ENCODE assay signal across 8 cellular contexts in genomic region chr7:75866497-75867389, GRCh38. TPM values are rescaled to one million over a fixed set of nuclear protein-coding genes. Genes with fewer than 3 reads are reported as not detected.
DNase-seq lines count a peak whose midpoint lies in the region; ATAC-seq and TF ChIP-seq lines count a peak whose summit lies in the region.

No MANE protein-coding gene starts in this region.

- H2BK5ac ChIP-seq in mesendoderm (ENCODE audit: low read length), result no peak overlapping the region

- no peak overlapping the region for H2AK5ac ChIP-seq in mesendoderm (ENCODE audit: low read length)

- POLR2A ChIA-PET in CD4-positive, alpha-beta T cell (lab: Charles Lee), result interaction anchor here (0.8 kb wide), 1 partner anchor 154 kb away, joined by 3 read pairs; no protein-coding TSS in a partner anchor

- H4K5ac ChIP-seq in mesendoderm (ENCODE audit: low read length), result no peak overlapping the region

- H2BK15ac ChIP-seq in mesendoderm (replicated peaks; ENCODE audit: low read depth), result no peak overlapping the region

- H3K56ac ChIP-seq in mesendoderm (ENCODE audit: low read length), result no peak overlapping the region

- no peaks in the 10 kb centered on the region for H3K36me3 Mint-ChIP-seq in CD4-positive, alpha-beta T cell (ENCODE audit: low read depth)
- H3K36me3 Mint-ChIP-seq in endothelial cell (ENCODE audit: low read depth, unreplicated experiment), result no peaks in the 10 kb centered on the region

- H3K79me1 ChIP-seq in mesendoderm (ENCODE audit: low read length), result no peaks in the 10 kb centered on the region

- H3K4me1 Mint-ChIP-seq in CD4-positive, alpha-beta T cell (ENCODE audit: low read depth), result no peaks in the 10 kb centered on the region
- no peaks in the 10 kb centered on the region for H3K4me1 Mint-ChIP-seq in endothelial cell (ENCODE audit: unreplicated experiment)

- no peak overlapping the region for H3K18ac ChIP-seq in mesendoderm (ENCODE audit: low read length)

- WGBS in mesendoderm (ENCODE audit: extremely low coverage, insufficient coverage, low lambda C conversion rate), result no CpG with 5 or more reads among the region's 19 CpGs
- 42% methylated on average over 18 of the region's 19 CpGs for WGBS in thyroid gland, 2 donors

- H3K4me1 ChIP-seq in mesendoderm (ENCODE audit: control insufficient read depth, low read depth, low read length), result no peaks in the 10 kb centered on the region
- H3K4me1 ChIP-seq in thyroid gland, result peaks cover 0 to 3% of the 10 kb centered on the region in 2 donors

- no peak for TF ChIP-seq POLR2A in thyroid gland (IDR thresholded peaks at IDR 0.05)

- H3K79me2 ChIP-seq in mesendoderm (ENCODE audit: control insufficient read depth, insufficient read depth, low read length), result no peaks in the 10 kb centered on the region

- H3K4me3 Mint-ChIP-seq in CD4-positive, alpha-beta T cell, result no peak overlapping the region
- H3K4me3 Mint-ChIP-seq in endothelial cell (ENCODE audit: unreplicated experiment), result no peak overlapping the region

- H3K36me3 ChIP-seq in mesendoderm (ENCODE audit: control insufficient read depth, insufficient read depth, low read length) (no peaks in the 10 kb centered on the region), thyroid gland (no peaks in the 10 kb centered on the region)

- no peak overlapping the region for H3K27ac Mint-ChIP-seq in CD4-positive, alpha-beta T cell
- H3K27ac Mint-ChIP-seq in endothelial cell (ENCODE audit: unreplicated experiment), result no peak overlapping the region

- H3K9me3 Mint-ChIP-seq in CD4-positive, alpha-beta T cell, result no peaks in the 10 kb centered on the region
- no peaks in the 10 kb centered on the region for H3K9me3 Mint-ChIP-seq in endothelial cell (ENCODE audit: unreplicated experiment)

- TF ChIP-seq CTCF in CD4-positive, alpha-beta T cell (IDR thresholded peaks at IDR 0.05), result peak; percentile 71
- TF ChIP-seq CTCF in endothelial cell (IDR thresholded peaks at IDR 0.05; ENCODE audit: unreplicated experiment) (peak; percentile 64), thyroid gland (IDR thresholded peaks at IDR 0.05) (peak; percentile 69 to 97 (median 94))

- H2BK120ac ChIP-seq in mesendoderm (ENCODE audit: low read depth, low read length), result no peak overlapping the region

- CTCF ChIA-PET in CD4-positive, alpha-beta T cell (lab: Charles Lee), result interaction anchor here (0.5 to 2.7 kb wide), 6 partner anchors 11 to 154 kb away, joined by 3 to 28 read pairs (median 4); no protein-coding TSS in a partner anchor

- H3K9ac ChIP-seq in mesendoderm (ENCODE audit: low read length), result peak overlapping the region; percentile 10

- no peaks in the 10 kb centered on the region for H3K27me3 ChIP-seq in CD4-positive, alpha-beta T cell (ENCODE audit: control insufficient read depth, insufficient read depth, low read length)
- no peaks in the 10 kb centered on the region for H3K27me3 ChIP-seq in mesendoderm (ENCODE audit: insufficient read depth, low read length, poor library complexity)
- no peaks in the 10 kb centered on the region for H3K27me3 ChIP-seq in thyroid gland

- H3K9me3 ChIP-seq in CD4-positive, alpha-beta T cell (ENCODE audit: control insufficient read depth, low read length), result no peaks in the 10 kb centered on the region
- H3K9me3 ChIP-seq in thyroid gland, result no peaks in the 10 kb centered on the region

- no peak overlapping the region for H3K4me2 ChIP-seq in mesendoderm (ENCODE audit: low read length)

- no peak overlapping the region for H3K23ac ChIP-seq in mesendoderm (ENCODE audit: low read length)

- peaks cover 7% of the 10 kb centered on the region for H3K27me3 Mint-ChIP-seq in CD4-positive, alpha-beta T cell
- H3K27me3 Mint-ChIP-seq in endothelial cell (ENCODE audit: unreplicated experiment), result peaks cover 4% of the 10 kb centered on the region

- no peak overlapping the region for H3K4ac ChIP-seq in mesendoderm (ENCODE audit: low read depth, low read length)

- H3K4me3 ChIP-seq in mesendoderm (ENCODE audit: low read length), result no peak overlapping the region
- no peak overlapping the region for H3K4me3 ChIP-seq in thyroid gland (replicated peaks in 1 of 3)

- no peak overlapping the region for H4K8ac ChIP-seq in mesendoderm (ENCODE audit: low read depth, low read length)

- peak; percentile 79 for ATAC-seq in CD4-positive, alpha-beta T cell (ENCODE audit: poor library complexity)
- no peak for ATAC-seq in GM19395 (IDR thresholded peaks at IDR 0.05; ENCODE audit: unreplicated experiment)

- intact Hi-C loops in CD4-positive, alpha-beta T cell (cut with DNase I, micrococcal nuclease), result loop anchor here (1.0 to 5.0 kb wide), 3 partner anchors 154 to 396 kb away; no protein-coding TSS in a partner anchor
- intact Hi-C loops in thyroid gland (cut with DNase I), result loop anchor here (2.0 to 10.0 kb wide), 2 partner anchors 154 to 258 kb away; no protein-coding TSS in a partner anchor

- no peak overlapping the region for H3K27ac ChIP-seq in CD4-positive, alpha-beta T cell (ENCODE audit: low read depth, low read length)
- no peak overlapping the region for H3K27ac ChIP-seq in mesendoderm (ENCODE audit: low read depth, low read length)
- no peak overlapping the region for H3K27ac ChIP-seq in thyroid gland

- peak in 9 of 10 experiments; percentile 23 to 46 (median 33) for DNase-seq in CD4-positive, alpha-beta T cell
- peak; percentile 79 for DNase-seq in HCEC 1CT
- peak; percentile 36 to 85 for DNase-seq in NCI-H526 (lab: John Stamatoyannopoulos, UW)
- DNase-seq in activated CD4-positive, alpha-beta T cell treated with anti-CD3 and anti-CD28 coated beads, Interleukin-2, amount 50 U/mL, for 48 hours, result peak; percentile 49 to 56
- DNase-seq in endothelial cell (ENCODE audit: low spot score), result peak; percentile 53
- peak; percentile 75 for DNase-seq in mesendoderm
- DNase-seq in thyroid gland, result peak; percentile 58 to 59

RNA-seq across cellular contexts. Expression of gene RHBDD2, which starts 12.1 kb away (rescaled TPM):
- total RNA-seq in CD4-positive, alpha-beta T cell, result 100 to 1,000 TPM; 199 to 208 TPM
- total RNA-seq in endothelial cell (ENCODE audit: unreplicated experiment), result 50.7 TPM
- polyA plus RNA-seq in mesendoderm (2013, experiment 1 of 2), result 25.5 TPM
- 23.7 TPM for polyA plus RNA-seq in mesendoderm (2013, experiment 2 of 2)
- total RNA-seq in thyroid gland, result 100 to 1,000 TPM in 3 of 4 donors, 10 to 100 TPM in 1; 68.9 to 170 (median 129) TPM

RNA-seq across cellular contexts. Expression of gene POR, which starts 48.2 kb away (rescaled TPM):
- total RNA-seq in CD4-positive, alpha-beta T cell, result 10 to 100 TPM; 44.2 to 54.8 TPM
- total RNA-seq in endothelial cell (ENCODE audit: unreplicated experiment), result 70.8 TPM
- polyA plus RNA-seq in mesendoderm (2013, experiment 1 of 2), result 61.3 TPM
- polyA plus RNA-seq in mesendoderm (2013, experiment 2 of 2), result 59.2 TPM
- 100 to 1,000 TPM; 141 to 341 (median 285) TPM for total RNA-seq in thyroid gland

RNA-seq across cellular contexts. Expression of gene CCL24, which starts 53.1 kb away (rescaled TPM):
- not detected for total RNA-seq in CD4-positive, alpha-beta T cell
- not detected for total RNA-seq in endothelial cell (ENCODE audit: unreplicated experiment)
- not detected for polyA plus RNA-seq in mesendoderm (2013, experiment 1 of 2)
- polyA plus RNA-seq in mesendoderm (2013, experiment 2 of 2), result not detected
- total RNA-seq in thyroid gland, result not detected
